ENCODE assay signal across 11 cellular contexts in genomic region chr19:33226550-33227241, GRCh38. TPM values are rescaled to one million over a fixed set of nuclear protein-coding genes. Genes with fewer than 3 reads are reported as not detected.
DNase-seq lines count a peak whose midpoint lies in the region; ATAC-seq and TF ChIP-seq lines count a peak whose summit lies in the region.
"Had no signal": no experiment of that assay in that cellular context is flagged by ENCODE, and none has a peak within 500 bp of the region (broad histone marks: within the 10 kb centered on the region; RNA-seq: fewer than 3 reads in every experiment).

No MANE protein-coding gene starts in this region.

- H3K4me3 ChIP-seq in body of pancreas, result no peak overlapping the region
- no peak overlapping the region for H3K4me3 ChIP-seq in brain microvascular endothelial cell (ENCODE audit: low read depth, low read length)

- intact Hi-C loops in left cardiac atrium (cut with DNase I) (no loop called here), left ventricle myocardium superior (cut with micrococcal nuclease) (no loop called here), body of pancreas (cut with DNase I) (no loop called here)

- peaks cover 0 to 32% of the 10 kb centered on the region in 2 donors for H3K27me3 ChIP-seq in body of pancreas
- peaks cover 46% of the 10 kb centered on the region for H3K27me3 ChIP-seq in brain microvascular endothelial cell (replicated peaks)

- TF ChIP-seq CTCF in body of pancreas (IDR thresholded peaks at IDR 0.05) (no peak), brain microvascular endothelial cell (IDR thresholded peaks at IDR 0.05; ENCODE audit: low read depth, low read length, missing control alignments) (no peak)

- peaks cover 14% of the 10 kb centered on the region for H3K4me1 ChIP-seq in body of pancreas

- H3K36me3 ChIP-seq in body of pancreas (replicated peaks in 1 of 2; ENCODE audit: insufficient read depth in 1 of 2, low read depth in 2 of 2) (no peaks in the 10 kb centered on the region), brain microvascular endothelial cell (replicated peaks) (no peaks in the 10 kb centered on the region)

- 4% methylated on average over 43 of the region's 66 CpGs; no CpG with 5 or more reads in 1 of the 2 donors for WGBS in body of pancreas, 2 donors

- peaks cover 3% of the 10 kb centered on the region for H3K4me1 Mint-ChIP-seq in memory B cell

- DNase-seq in left cardiac atrium (no peak), left ventricle myocardium superior (no peak), body of pancreas (peak in 2 of 4 donors; percentile 22 to 24), memory B cell (ENCODE audit: low spot score in 2 of 2) (no peak), NCI-H1930 (lab: John Stamatoyannopoulos, UW) (no peak), brain microvascular endothelial cell (no peak)
- DNase-seq: DND-41, NCI-H1694 treated with DMSO at 0.1 percent for 48 hours had no signal

- no peak for TF ChIP-seq POLR2A in body of pancreas (IDR thresholded peaks at IDR 0.05)

- in situ Hi-C loops in brain microvascular endothelial cell (cut with HindIII; ENCODE audit: low pct_ligation_motif_present, low sequenced_read_pairs), result no loop called here

- peaks cover 9% of the 10 kb centered on the region for H3K36me3 Mint-ChIP-seq in memory B cell

- peaks cover 0 to 17% (median 0%) of the 10 kb centered on the region in 3 donors for H3K9me3 ChIP-seq in body of pancreas

- H3K4me3 Mint-ChIP-seq in memory B cell, result peak overlapping the region; percentile 51

- peaks cover 13% of the 10 kb centered on the region for H3K9me3 Mint-ChIP-seq in memory B cell

- ATAC-seq in left cardiac atrium, result peak; percentile 30 to 69
- ATAC-seq in left ventricle myocardium superior, result no peak
- peak; percentile 18 for ATAC-seq in body of pancreas
- no peak for ATAC-seq in memory B cell (ENCODE audit: low read depth)
- ATAC-seq in GM18511 (IDR thresholded peaks at IDR 0.05; ENCODE audit: unreplicated experiment), result no peak
- ATAC-seq in GM18873 (IDR thresholded peaks at IDR 0.05; ENCODE audit: low FRiP score, unreplicated experiment), result no peak

- peaks cover 39% of the 10 kb centered on the region for H3K27me3 Mint-ChIP-seq in memory B cell

- no peak overlapping the region for H3K27ac ChIP-seq in body of pancreas
- H3K27ac ChIP-seq in brain microvascular endothelial cell, result no peak overlapping the region

- no peak overlapping the region for H3K27ac Mint-ChIP-seq in memory B cell

RNA-seq across cellular contexts. Expression of gene SLC7A10, which starts 1.0 kb away (rescaled TPM):
- total RNA-seq in left cardiac atrium, result 1 to 10 TPM in 1 of 2 donors, under 1 TPM in 1; 0.58 to 4.0 TPM
- not detected for total RNA-seq in left ventricle myocardium superior
- total RNA-seq in body of pancreas, result 1 to 10 TPM in 1 of 2 donors, under 1 TPM in 1; 0.78 to 5.3 TPM
- total RNA-seq: lung microvascular endothelial cell had no signal

RNA-seq across cellular contexts. Expression of gene LRP3, which starts 32.6 kb away (rescaled TPM):
- total RNA-seq in left cardiac atrium (10 to 100 TPM; 16.2 to 22.1 TPM), left ventricle myocardium superior (19.5 TPM), body of pancreas (10 to 100 TPM; 18.1 to 23.3 TPM)

Comparison
In these comparisons a context has a peak if more than half of its experiments do, and no peak if none do; other contexts are left out.
1. ATAC-seq: peak in left cardiac atrium (2 of 2) and body of pancreas (single experiment); none in left ventricle myocardium superior (single experiment), memory B cell (single experiment), GM18511 (single experiment) and GM18873 (single experiment).